In genomic region chr16:9048302-9048700, GRCh38 we compare ENCODE assay signal across 10 cellular contexts. TPM values are rescaled to one million over a fixed set of nuclear protein-coding genes. Genes with fewer than 3 reads are reported as not detected.
DNase-seq lines count a peak whose midpoint lies in the region; ATAC-seq, FAIRE-seq and TF ChIP-seq lines count a peak whose summit lies in the region.
"Had no signal": no experiment of that assay in that cellular context is flagged by ENCODE, and none has a peak within 500 bp of the region (broad histone marks: within the 10 kb centered on the region; RNA-seq: fewer than 3 reads in every experiment).

No MANE protein-coding gene starts in this region.

- BruUV-seq in K562 (replicated peaks; lab: Mats Ljungman, UMichigan): no TSS peak

- in situ Hi-C loops in K562 (cut with MboI): no loop called here

- peaks cover 0 to 21% (median 12%) of the 10 kb centered on the region in 12 donors for H3K4me1 ChIP-seq in heart left ventricle
- H3K4me1 ChIP-seq in K562 (replicated peaks in 1 of 2; ENCODE audit: control insufficient read depth in 2 of 2, insufficient read depth in 2 of 2, low read length in 2 of 2): peaks cover 17 to 23% of the 10 kb centered on the region in 2 experiments; a peak in 3 of 5 replicates
- H3K4me1 ChIP-seq in liver (ENCODE audit: control insufficient read depth in 4 of 4, insufficient read depth in 4 of 4, low read length in 3 of 4): peaks cover 8 to 19% (median 11%) of the 10 kb centered on the region in 4 donors
- H3K4me1 ChIP-seq in upper lobe of right lung: peaks cover 11% of the 10 kb centered on the region
- no peaks in the 10 kb centered on the region for H3K4me1 ChIP-seq in prostate gland (replicated peaks)

- WGBS in heart left ventricle, 4 donors: 66 to 86% (median 82%) methylated on average over 4 of the region's 4 CpGs
- 51% methylated on average over 4 of the region's 4 CpGs for WGBS in K562 (ENCODE audit: insufficient coverage, low coverage, missing lambda C conversion rate)
- 81% methylated on average over 4 of the region's 4 CpGs for WGBS in liver
- 68% methylated on average over 4 of the region's 4 CpGs for WGBS in prostate gland

- TF ChIP-seq EP300 in K562 (IDR thresholded peaks at IDR 0.05; ENCODE audit: low read length): no peak

- TF ChIP-seq CTCF in heart left ventricle (IDR thresholded peaks at IDR 0.05) (no peak), K562 (IDR thresholded peaks at IDR 0.05 in 2 of 3, conservative IDR thresholded peaks at IDR 0.05 in 1 of 3; ENCODE audit: insufficient read depth in 2 of 3, low read depth in 1 of 3, low read length in 3 of 3) (no peak), liver (IDR thresholded peaks at IDR 0.05; ENCODE audit: low read depth, low read length, missing input control) (no peak), upper lobe of right lung (IDR thresholded peaks at IDR 0.05) (no peak), prostate gland (IDR thresholded peaks at IDR 0.05) (no peak)

- TF ChIP-seq RAD21 in K562 (CRISPR knock-in tag; conservative IDR thresholded peaks at IDR 0.05 in 1 of 2, IDR thresholded peaks at IDR 0.05 in 1 of 2): no peak
- TF ChIP-seq RAD21 in liver (IDR thresholded peaks at IDR 0.05): no peak

- H3K9me3 ChIP-seq in heart left ventricle: peaks cover 0 to 18% (median 0%) of the 10 kb centered on the region in 12 donors
- peaks cover 5% of the 10 kb centered on the region; the same call in 1 of the 2 replicates for H3K9me3 ChIP-seq in K562 (replicated peaks; ENCODE audit: control insufficient read depth, insufficient read depth, low read depth, low read length)
- H3K9me3 ChIP-seq in liver (ENCODE audit: control insufficient read depth in 4 of 4, low read length in 3 of 4): no peaks in the 10 kb centered on the region
- H3K9me3 ChIP-seq in upper lobe of right lung: no peaks in the 10 kb centered on the region
- H3K9me3 ChIP-seq in prostate gland: no peaks in the 10 kb centered on the region

- peak overlapping the region; percentile 31 to 85 (median 80) for H3K27ac ChIP-seq in heart left ventricle
- H3K27ac ChIP-seq in K562 (ENCODE audit: extremely low read depth, low read depth, low read length): peak overlapping the region; percentile 63; the same call in 2 of the 3 replicates
- peak overlapping the region; percentile 60 to 76 for H3K27ac ChIP-seq in liver (ENCODE audit: low read depth in 1 of 2, low read length in 2 of 2)
- H3K27ac ChIP-seq in upper lobe of right lung: peak overlapping the region; percentile 17
- peak overlapping the region in 1 of 2 donors; percentile 55 for H3K27ac ChIP-seq in prostate gland

- H3K9ac ChIP-seq in K562 (ENCODE audit: insufficient read depth in 1 of 2, low read depth in 2 of 2, low read length in 2 of 2) (no peak overlapping the region), liver (ENCODE audit: low read depth in 1 of 2, low read length in 2 of 2) (no peak overlapping the region)

- intact Hi-C loops in heart left ventricle (cut with DNase I): loop anchor here in 2 of 10 donors (1.0 to 5.0 kb wide), 2 partner anchors 42 to 44 kb away; partner anchors contain the start of gene HAPSTR1 (in 1 of the 2)
- intact Hi-C loops in Right ventricle myocardium superior (cut with DNase I): no loop called here
- intact Hi-C loops in K562 (cut with micrococcal nuclease): no loop called here
- intact Hi-C loops in upper lobe of right lung (cut with DNase I): no loop called here
- intact Hi-C loops in posterior vena cava (cut with DNase I): no loop called here
- intact Hi-C loops in prostate gland (cut with DNase I): no loop called here

- no peak for FAIRE-seq in K562 (lab: Jason Lieb, UNC)

- TF ChIP-seq POLR2A in heart left ventricle (IDR thresholded peaks at IDR 0.05) (no peak), K562 (conservative IDR thresholded peaks at IDR 0.05) (no peak), prostate gland (IDR thresholded peaks at IDR 0.05) (no peak)

- no peak overlapping the region for H2AFZ ChIP-seq in K562 (ENCODE audit: low read depth, low read length)

- ATAC-seq in heart left ventricle (no peak), Right ventricle myocardium superior (ENCODE audit: poor library complexity) (no peak), K562 (no peak), upper lobe of right lung (no peak)

- POLR2A ChIA-PET in K562 (lab: Yijun Ruan, JAX): interaction anchor here (0.7 to 1.6 kb wide), 7 partner anchors 14 to 77 kb away, joined by 3 to 10 read pairs (median 3); no protein-coding TSS in a partner anchor

- H4K20me1 ChIP-seq in K562 (replicated peaks; ENCODE audit: control insufficient read depth, insufficient read depth, low read length): no peaks in the 10 kb centered on the region

- no peaks in the 10 kb centered on the region for H3K79me2 ChIP-seq in K562 (ENCODE audit: control insufficient read depth, insufficient read depth, low read length)

- no peaks in the 10 kb centered on the region for H3K9me1 ChIP-seq in K562 (ENCODE audit: control insufficient read depth, insufficient read depth, low read length)

- CTCF ChIA-PET in K562 (lab: Yijun Ruan, JAX; ENCODE audit: low intra/inter-chr PET ratio): no interaction called here

- DNase-seq in heart left ventricle: no peak
- DNase-seq in Right ventricle myocardium superior: no peak
- DNase-seq in K562 (ENCODE audit: extremely low read depth in 1 of 4, low spot score in 3 of 4): no peak
- no peak for DNase-seq in upper lobe of right lung
- DNase-seq in HuH-7.5 (ENCODE audit: low spot score): no peak
- DNase-seq in posterior vena cava (ENCODE audit: low spot score): no peak
- no peak for DNase-seq in prostate gland (ENCODE audit: low spot score)
- DNase-seq: CD4-positive, alpha-beta T cell; NCI-H526 treated with DMSO at 0.1 percent for 48 hours had no signal

- H3K27me3 ChIP-seq in heart left ventricle: no peaks in the 10 kb centered on the region
- H3K27me3 ChIP-seq in K562 (ENCODE audit: control insufficient read depth in 2 of 2, insufficient read depth in 2 of 2, low read length in 2 of 2): no peaks in the 10 kb centered on the region
- no peaks in the 10 kb centered on the region for H3K27me3 ChIP-seq in liver (ENCODE audit: control insufficient read depth in 4 of 4, insufficient read depth in 4 of 4, low read length in 3 of 4)
- no peaks in the 10 kb centered on the region for H3K27me3 ChIP-seq in upper lobe of right lung
- no peaks in the 10 kb centered on the region for H3K27me3 ChIP-seq in prostate gland (replicated peaks; ENCODE audit: insufficient read depth)

- H3K4me2 ChIP-seq in K562 (ENCODE audit: insufficient read depth, low read length): peak overlapping the region; percentile 45; the same call in 1 of the 2 replicates

- H3K4me3 ChIP-seq in heart left ventricle (no peak overlapping the region), K562 (no peak overlapping the region), liver (ENCODE audit: low read depth in 1 of 3, low read length in 3 of 3) (no peak overlapping the region), upper lobe of right lung (no peak overlapping the region), prostate gland (no peak overlapping the region)

- no peaks in the 10 kb centered on the region for H3K36me3 ChIP-seq in heart left ventricle
- no peaks in the 10 kb centered on the region for H3K36me3 ChIP-seq in K562 (ENCODE audit: control insufficient read depth, insufficient read depth, low read length)
- no peaks in the 10 kb centered on the region for H3K36me3 ChIP-seq in liver (ENCODE audit: control insufficient read depth in 4 of 4, insufficient read depth in 3 of 4, low read depth in 1 of 4, low read length in 3 of 4)
- no peaks in the 10 kb centered on the region for H3K36me3 ChIP-seq in upper lobe of right lung
- H3K36me3 ChIP-seq in prostate gland: no peaks in the 10 kb centered on the region

TF ChIP-seq in liver, 16 proteins besides CTCF, POLR2A, EP300 and RAD21 (continues in another document):
- no peak for TF ChIP-seq ZBTB33 (IDR thresholded peaks at IDR 0.05)

RNA-seq across cellular contexts. Expression of gene HAPSTR1, which starts 43.1 kb away (rescaled TPM):
- total RNA-seq in heart left ventricle (10 to 100 TPM; 48.9 to 78.4 (median 62.5) TPM), Right ventricle myocardium superior (51.7 TPM), K562 (2014; rRNA removed) (40.9 and 43.4 TPM in 2 replicates), K562 (2014; rRNA removed; fragmentation: Illumina TruSeq; extraction: Trizol) (56.1 and 69.9 TPM in 2 replicates), K562 (2015; rRNA removed; fragmentation: Illumina TruSeq; extraction: Trizol) (38.3 and 40.2 TPM in 2 replicates), K562 (2021) (53.8 and 67.9 TPM in 2 replicates), liver (10 to 100 TPM; 26.3 to 46.5 TPM), upper lobe of right lung (49.7 TPM), posterior vena cava (10 to 100 TPM; 63.9 to 65.7 TPM), prostate gland (10 to 100 TPM; 45.5 to 68.6 TPM)
- polyA plus RNA-seq in heart left ventricle (10 to 100 TPM; 13.3 to 28.9 TPM), K562 (2011; rRNA removed) (28.2 and 36.5 TPM in 2 replicates), K562 (2014; fragmentation: Illumina TruSeq; extraction: Trizol) (27.7 and 30.7 TPM in 2 replicates), K562 (2014; fragmentation: Nextera tagmentation; extraction: Ambion mirVana) (10 to 100 TPM; 10.8 to 17.4 TPM), K562 (2014; rRNA removed) (25.3 and 30.4 TPM in 2 replicates), liver (1 to 10 TPM; 6.5 to 9.1 TPM)
- 41.9 and 121 TPM in 2 replicates for total RNA-seq in K562 (2011; cell fraction: chromatin; rRNA removed; ENCODE audit: low replicate concordance)
- 24.8 and 28.7 TPM in 2 replicates for total RNA-seq in K562 (2011; cell fraction: nucleolus; rRNA removed)
- 80.9 and 151 TPM in 2 replicates for total RNA-seq in K562 (2011; cell fraction: nucleoplasm; rRNA removed)
- 9.7 and 16.7 TPM in 2 replicates for polyA plus RNA-seq in K562 (2011; cell fraction: cytosol; rRNA removed)
- polyA plus RNA-seq in K562 (2011; cell fraction: nucleus; rRNA removed): 23.1 and 24.2 TPM in 2 replicates
- 17.2 and 18.7 TPM in 2 replicates for polyA plus RNA-seq in K562 (2012)
- 73.0 and 82.3 TPM in 2 replicates for polyA minus RNA-seq in K562 (2011; rRNA and poly(A)+ RNA removed)
- polyA minus RNA-seq in K562 (2011; cell fraction: cytosol; rRNA and poly(A)+ RNA removed): 24.2 and 35.8 TPM in 2 replicates
- polyA minus RNA-seq in K562 (2011; cell fraction: nucleus; rRNA and poly(A)+ RNA removed): 17.8 and 27.5 TPM in 2 replicates
